Comparison of ENCODE assay signal across 8 cellular contexts in the genomic region with DNA sequence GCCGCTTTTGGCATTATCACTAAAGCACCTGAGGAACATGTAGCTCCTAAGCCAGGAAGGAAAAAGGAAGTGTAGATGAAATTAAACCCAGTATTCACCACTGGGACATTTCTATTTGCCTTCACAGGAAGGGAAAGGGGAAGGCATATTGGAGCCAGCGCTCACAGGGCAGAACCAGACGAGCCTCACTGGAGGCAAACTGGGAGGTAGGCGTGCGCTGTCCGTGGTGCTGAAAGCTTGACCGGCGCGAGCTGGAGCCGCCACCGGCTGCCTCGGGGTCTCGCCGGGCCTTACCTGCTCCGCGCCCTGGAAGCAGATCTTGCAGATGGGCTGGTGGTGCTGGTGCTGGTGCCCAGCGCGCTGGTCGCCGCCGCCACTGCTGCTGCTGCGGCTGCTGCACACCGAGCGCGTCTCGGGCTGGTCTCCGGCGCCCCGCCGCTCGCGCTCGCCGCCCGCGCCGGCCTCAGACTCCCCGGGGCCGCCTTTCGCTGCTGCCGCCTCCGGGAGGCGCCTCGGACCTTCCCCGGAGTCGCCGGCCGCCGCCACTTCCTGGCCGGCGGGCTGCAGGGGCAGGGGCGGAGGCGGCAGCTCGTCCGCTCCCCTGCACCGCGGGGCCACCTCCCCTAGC. TPM values are rescaled to one million over a fixed set of nuclear protein-coding genes. Genes with fewer than 3 reads are reported as not detected.
DNase-seq lines count a peak whose midpoint lies in the region; ATAC-seq and TF ChIP-seq lines count a peak whose summit lies in the region.

No MANE protein-coding gene starts in this region.

- DNase-seq in DMS 273 (lab: John Stamatoyannopoulos, UW; ENCODE audit: unreplicated experiment) (peak; percentile 88), DMS 273 treated with DMSO at 0.1 percent for 48 hours (lab: John Stamatoyannopoulos, UW) (no peak), NCI-H774 (lab: John Stamatoyannopoulos, UW) (peak; percentile 70), amniotic epithelial cell (ENCODE audit: low read depth) (peak; percentile 52), left ventricle myocardium superior (peak; percentile 89), progenitor cell of endocrine pancreas (ENCODE audit: low spot score, unreplicated experiment) (peak; percentile 94), GM19240 (ENCODE audit: insufficient read length, low spot score) (no peak)

- H3K4me1 Mint-ChIP-seq in progenitor cell of endocrine pancreas (ENCODE audit: low read depth), result peaks cover 3% of the 10 kb centered on the region

- peak; percentile 33 for TF ChIP-seq CTCF in progenitor cell of endocrine pancreas (IDR thresholded peaks at IDR 0.05; ENCODE audit: unreplicated experiment)

- ATAC-seq in left ventricle myocardium superior (peak; percentile 96), GM21825 (IDR thresholded peaks at IDR 0.05; ENCODE audit: unreplicated experiment) (no peak)

- H3K27ac Mint-ChIP-seq in progenitor cell of endocrine pancreas, result peak overlapping the region; percentile 11

- no peaks in the 10 kb centered on the region for H3K9me3 Mint-ChIP-seq in progenitor cell of endocrine pancreas (ENCODE audit: low read depth)

- intact Hi-C loops in left ventricle myocardium superior (cut with micrococcal nuclease), result no loop called here

- H3K4me3 Mint-ChIP-seq in progenitor cell of endocrine pancreas (ENCODE audit: low read depth), result peak overlapping the region; percentile 58

- H3K27me3 Mint-ChIP-seq in progenitor cell of endocrine pancreas, result peaks cover 41% of the 10 kb centered on the region

- H3K36me3 Mint-ChIP-seq in progenitor cell of endocrine pancreas (ENCODE audit: insufficient read depth), result no peaks in the 10 kb centered on the region

RNA-seq across cellular contexts. Expression of a gene that starts 0.7 kb away (rescaled TPM):
- 10.0 TPM for total RNA-seq in left ventricle myocardium superior
- total RNA-seq in progenitor cell of endocrine pancreas, result not detected in 2 replicates

Comparison
In these comparisons a context has a peak if more than half of its experiments do, and no peak if none do; other contexts are left out.
1. DNase-seq: peak in DMS 273 (single experiment), NCI-H774 (single experiment), amniotic epithelial cell (single experiment), left ventricle myocardium superior (single experiment) and progenitor cell of endocrine pancreas (single experiment); none in DMS 273 treated with DMSO at 0.1 percent for 48 hours (single experiment) and GM19240 (single experiment).